ENCODE assay signal across 1 cellular context in the genomic region with DNA sequence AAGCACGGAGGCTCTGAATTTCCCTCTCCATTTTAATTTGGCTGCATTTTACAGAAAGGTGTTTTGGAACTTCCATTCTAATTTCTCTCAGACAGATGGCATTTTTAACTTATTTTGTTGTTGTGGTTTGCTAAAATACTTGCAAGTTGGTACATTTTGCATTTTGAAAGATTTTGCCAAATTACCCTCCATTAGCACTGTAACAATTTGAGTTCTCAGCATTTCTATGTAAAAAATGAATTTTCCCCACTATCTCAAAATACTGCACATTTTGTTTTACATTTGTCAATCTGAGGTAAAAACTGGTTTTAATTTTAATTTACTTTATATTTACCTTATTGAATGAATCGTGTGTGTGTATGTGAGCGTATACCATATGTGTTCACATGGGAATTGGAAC.
TF ChIP-seq lines count a peak whose summit lies in the region.

No MANE protein-coding gene starts in this region.

TF ChIP-seq in HepG2, 621 proteins besides CTCF, POLR2A, EP300 and RAD21:
- no peak for TF ChIP-seq U2AF1 (optimal IDR thresholded peaks at IDR 0.05; ENCODE audit: low read depth, low read length)
- TF ChIP-seq ZNF225 (CRISPR knock-in tag; IDR thresholded peaks at IDR 0.05): no peak
- no peak for TF ChIP-seq ZNF383 (CRISPR knock-in tag; IDR thresholded peaks at IDR 0.05; ENCODE audit: borderline replicate concordance)
- TF ChIP-seq ONECUT2 (CRISPR knock-in tag; IDR thresholded peaks at IDR 0.05): no peak
- TF ChIP-seq, protein P1, sequence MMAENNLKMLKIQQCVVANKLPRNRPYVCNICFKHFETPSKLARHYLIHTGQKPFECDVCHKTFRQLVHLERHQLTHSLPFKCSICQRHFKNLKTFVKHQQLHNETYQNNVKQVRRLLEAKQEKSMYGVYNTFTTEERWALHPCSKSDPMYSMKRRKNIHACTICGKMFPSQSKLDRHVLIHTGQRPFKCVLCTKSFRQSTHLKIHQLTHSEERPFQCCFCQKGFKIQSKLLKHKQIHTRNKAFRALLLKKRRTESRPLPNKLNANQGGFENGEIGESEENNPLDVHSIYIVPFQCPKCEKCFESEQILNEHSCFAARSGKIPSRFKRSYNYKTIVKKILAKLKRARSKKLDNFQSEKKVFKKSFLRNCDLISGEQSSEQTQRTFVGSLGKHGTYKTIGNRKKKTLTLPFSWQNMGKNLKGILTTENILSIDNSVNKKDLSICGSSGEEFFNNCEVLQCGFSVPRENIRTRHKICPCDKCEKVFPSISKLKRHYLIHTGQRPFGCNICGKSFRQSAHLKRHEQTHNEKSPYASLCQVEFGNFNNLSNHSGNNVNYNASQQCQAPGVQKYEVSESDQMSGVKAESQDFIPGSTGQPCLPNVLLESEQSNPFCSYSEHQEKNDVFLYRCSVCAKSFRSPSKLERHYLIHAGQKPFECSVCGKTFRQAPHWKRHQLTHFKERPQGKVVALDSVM (CRISPR knock-in tag; IDR thresholded peaks at IDR 0.05): no peak
- TF ChIP-seq ZSCAN21 (CRISPR knock-in tag; IDR thresholded peaks at IDR 0.05; ENCODE audit: borderline replicate concordance): no peak
- TF ChIP-seq GABPA (IDR thresholded peaks at IDR 0.05; ENCODE audit: low read depth, low read length): no peak
- no peak for TF ChIP-seq GABPA (CRISPR knock-in tag; IDR thresholded peaks at IDR 0.05; ENCODE audit: low read depth)
- no peak for TF ChIP-seq ZNF766 (CRISPR knock-in tag; IDR thresholded peaks at IDR 0.05; ENCODE audit: borderline replicate concordance)
- TF ChIP-seq U2AF2 (IDR thresholded peaks at IDR 0.05; ENCODE audit: low read depth, low read length): no peak
- TF ChIP-seq ETV5 (CRISPR knock-in tag; IDR thresholded peaks at IDR 0.05; ENCODE audit: borderline replicate concordance): no peak
- TF ChIP-seq MYC (CRISPR knock-in tag; IDR thresholded peaks at IDR 0.05; ENCODE audit: borderline replicate concordance): no peak
